ENCODE assay signal across 1 cellular context in genomic region chr4:6755088-6755753, GRCh38.
TF ChIP-seq lines count a peak whose summit lies in the region.

No MANE protein-coding gene starts in this region.

TF ChIP-seq in HepG2, 621 proteins besides CTCF, POLR2A, EP300 and RAD21 (continued from another document and continues in another):
- TF ChIP-seq ZNF318 (CRISPR knock-in tag; IDR thresholded peaks at IDR 0.05) (0 out of 2 replicates have a peak, but pooled peaks have one; percentile 33), GMEB2 (CRISPR knock-in tag; IDR thresholded peaks at IDR 0.05; ENCODE audit: low read depth) (0 out of 2 replicates have a peak, but pooled peaks have one; percentile 29), ZNF547 (CRISPR knock-in tag; IDR thresholded peaks at IDR 0.05) (no peak), MBNL3 (CRISPR knock-in tag; conservative IDR thresholded peaks at IDR 0.05) (no peak), ZNF782 (CRISPR knock-in tag; IDR thresholded peaks at IDR 0.05; ENCODE audit: borderline replicate concordance) (0 out of 2 replicates have a peak, but pooled peaks have one; percentile 34), SIX1 (CRISPR knock-in tag; IDR thresholded peaks at IDR 0.05; ENCODE audit: borderline replicate concordance) (peak; percentile 71; the same call in 1 of the 2 replicates), IRF1 (CRISPR knock-in tag; IDR thresholded peaks at IDR 0.05; ENCODE audit: low read depth) (peak; percentile 71; the same call in 1 of the 2 replicates), ZBTB1 (CRISPR knock-in tag; IDR thresholded peaks at IDR 0.05; ENCODE audit: borderline replicate concordance) (no peak), MEIS2 (CRISPR knock-in tag; IDR thresholded peaks at IDR 0.05) (peak; percentile 77; the same call in 1 of the 2 replicates), IRF2 (CRISPR knock-in tag; IDR thresholded peaks at IDR 0.05) (peak; percentile 93), GFI1 (CRISPR knock-in tag; IDR thresholded peaks at IDR 0.05; ENCODE audit: borderline replicate concordance) (peak; percentile 82), ATF4 (CRISPR knock-in tag; IDR thresholded peaks at IDR 0.05) (0 out of 4 replicates have a peak, but pooled peaks of 1 of the 2 experiments have one; percentile 57), TOE1 (CRISPR knock-in tag; IDR thresholded peaks at IDR 0.05) (0 out of 2 replicates have a peak, but pooled peaks have one; percentile 50), POLR2AphosphoS2 (IDR thresholded peaks at IDR 0.05; ENCODE audit: low read depth, low read length) (no peak), BORCS8-MEF2B (CRISPR knock-in tag; IDR thresholded peaks at IDR 0.05) (peak; percentile 68), ZNF781 (CRISPR knock-in tag; IDR thresholded peaks at IDR 0.05; ENCODE audit: borderline replicate concordance, not compliant biosample characterization) (peak; percentile 90), ZFP41 (CRISPR knock-in tag; IDR thresholded peaks at IDR 0.05; ENCODE audit: borderline replicate concordance) (no peak), PPARG (CRISPR knock-in tag; conservative IDR thresholded peaks at IDR 0.05) (peak; percentile 95), ARNT (IDR thresholded peaks at IDR 0.05) (no peak), EEA1 (CRISPR knock-in tag; IDR thresholded peaks at IDR 0.05; ENCODE audit: borderline replicate concordance) (no peak), NBN (conservative IDR thresholded peaks at IDR 0.05) (no peak), ZNF292 (CRISPR knock-in tag; IDR thresholded peaks at IDR 0.05; ENCODE audit: borderline replicate concordance, low read depth) (peak; percentile 94; the same call in 1 of the 2 replicates), KLF6 (CRISPR knock-in tag; IDR thresholded peaks at IDR 0.05) (peak; percentile 93), JUN (CRISPR knock-in tag; IDR thresholded peaks at IDR 0.05) (0 out of 2 replicates have a peak, but pooled peaks have one; percentile 42), DRAP1 (CRISPR knock-in tag; IDR thresholded peaks at IDR 0.05) (peak; percentile 51), ZNF530 (CRISPR knock-in tag; IDR thresholded peaks at IDR 0.05; ENCODE audit: low read depth) (no peak), POGK (CRISPR knock-in tag; conservative IDR thresholded peaks at IDR 0.05) (peak; percentile 57; the same call in 1 of the 2 replicates), MYC (CRISPR knock-in tag; IDR thresholded peaks at IDR 0.05; ENCODE audit: borderline replicate concordance) (peak; percentile 98), KAT7 (CRISPR knock-in tag; IDR thresholded peaks at IDR 0.05; ENCODE audit: borderline replicate concordance) (peak; percentile 68), TGIF2 (CRISPR knock-in tag; IDR thresholded peaks at IDR 0.05) (peak; percentile 78; the same call in 1 of the 2 replicates), ZNF331 (CRISPR knock-in tag; IDR thresholded peaks at IDR 0.05) (peak; percentile 89; the same call in 1 of the 2 replicates), ZFY (CRISPR knock-in tag; IDR thresholded peaks at IDR 0.05) (peak; percentile 51), MTERF4 (CRISPR knock-in tag; IDR thresholded peaks at IDR 0.05) (no peak), NFAT5 (CRISPR knock-in tag; IDR thresholded peaks at IDR 0.05) (no peak), KDM5A (IDR thresholded peaks at IDR 0.05; ENCODE audit: borderline replicate concordance, low read length) (no peak), DNMT1 (CRISPR knock-in tag; IDR thresholded peaks at IDR 0.05) (0 out of 2 replicates have a peak, but pooled peaks have one; percentile 32), CC2D1A (CRISPR knock-in tag; IDR thresholded peaks at IDR 0.05) (no peak), TFDP2 (CRISPR knock-in tag; IDR thresholded peaks at IDR 0.05) (peak; percentile 76), PLRG1 (conservative IDR thresholded peaks at IDR 0.05) (no peak), PAX8 (CRISPR knock-in tag; IDR thresholded peaks at IDR 0.05; ENCODE audit: borderline replicate concordance) (no peak)
